Comparison of ENCODE assay signal across 10 cellular contexts in the genomic region with DNA sequence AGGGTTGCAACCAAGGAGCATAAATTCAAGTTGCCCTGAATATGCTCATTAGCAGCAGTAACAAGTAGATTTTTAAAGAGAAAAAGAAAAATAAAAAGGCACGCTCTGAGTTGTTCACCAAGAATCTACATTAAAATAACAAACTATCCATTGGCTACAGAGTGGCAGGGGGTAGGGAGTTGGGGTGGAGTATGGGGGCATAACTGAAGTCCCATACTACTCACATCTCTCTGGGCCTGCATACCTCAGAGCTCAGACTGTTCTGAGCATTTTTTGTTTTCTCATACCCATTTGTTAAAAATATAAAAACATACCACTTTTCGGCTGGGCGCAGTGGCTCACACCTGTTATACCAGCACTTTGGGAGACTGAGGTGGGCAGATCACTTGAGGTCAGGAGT. TPM values are rescaled to one million over a fixed set of nuclear protein-coding genes. Genes with fewer than 3 reads are reported as not detected.
DNase-seq lines count a peak whose midpoint lies in the region; ATAC-seq and TF ChIP-seq lines count a peak whose summit lies in the region.
"Had no signal": no experiment of that assay in that cellular context is flagged by ENCODE, and none has a peak within 500 bp of the region (broad histone marks: within the 10 kb centered on the region; RNA-seq: fewer than 3 reads in every experiment).

No MANE protein-coding gene starts in this region.

- no peak overlapping the region for H2BK12ac ChIP-seq in H9 (ENCODE audit: insufficient read length, low read depth, low read length)

- H3K27me3 ChIP-seq in H9 (ENCODE audit: insufficient read depth, low read length) (no peaks in the 10 kb centered on the region), HUES48 (ENCODE audit: control insufficient read depth, insufficient read depth, low read length) (no peaks in the 10 kb centered on the region), spleen (replicated peaks in 1 of 7) (no peaks in the 10 kb centered on the region)

- WGBS in H9 (ENCODE audit: extremely low coverage, insufficient read length, low lambda C conversion rate): no CpG with 5 or more reads among the region's 3 CpGs
- 92 to 97% (median 96%) methylated on average over 3 of the region's 3 CpGs for WGBS in spleen, 5 donors

- no peak for TF ChIP-seq POLR2A in spleen (IDR thresholded peaks at IDR 0.05)

- H3K4me3 Mint-ChIP-seq in H9 (no peak overlapping the region; a peak in 1 of 5 replicates), WTC11 (no peak overlapping the region)
- H3K4me3 Mint-ChIP-seq: CD4-positive, alpha-beta memory T cell had no signal

- POLR2A ChIA-PET in WTC11 (lab: Charles Lee): interaction anchor here (0.6 kb wide), 1 partner anchor 257 kb away, joined by 4 read pairs; no protein-coding TSS in a partner anchor

- H4K8ac ChIP-seq in H9 (replicated peaks; ENCODE audit: insufficient read length, low read depth, low read length): no peak overlapping the region

- H2AFZ ChIP-seq in H9 (ENCODE audit: low read length): no peak overlapping the region

- no peak overlapping the region for H3K4me2 ChIP-seq in H9 (ENCODE audit: insufficient read depth, insufficient read length, low read length)

- H3K36me3 ChIP-seq in HUES48 (ENCODE audit: control insufficient read depth, insufficient read depth, low read length): no peaks in the 10 kb centered on the region
- H3K36me3 ChIP-seq in spleen: no peaks in the 10 kb centered on the region

- no peak overlapping the region for H2BK20ac ChIP-seq in H9 (ENCODE audit: low read depth, low read length, poor library complexity, severe bottlenecking)

- no peak overlapping the region for H3K23ac ChIP-seq in H9 (ENCODE audit: insufficient read length, low read depth, low read length)

- H2BK120ac ChIP-seq in H9 (ENCODE audit: low read depth, low read length, poor library complexity, severe bottlenecking): no peak overlapping the region

- H3K4me1 ChIP-seq in H9 (ENCODE audit: insufficient read depth, low read length) (no peaks in the 10 kb centered on the region), HUES48 (ENCODE audit: control insufficient read depth, insufficient read depth, low read length) (peaks cover 19% of the 10 kb centered on the region), spleen (peaks cover 0 to 42% (median 2%) of the 10 kb centered on the region in 6 donors)

- CTCF ChIA-PET in WTC11 (lab: Charles Lee): interaction anchor here (1.0 to 3.6 kb wide), 6 partner anchors 25 to 520 kb away, joined by 3 to 18 read pairs (median 4); partner anchors contain the start of genes MBD5 and ORC4

- no peak overlapping the region for H3K56ac ChIP-seq in H9 (ENCODE audit: insufficient read length, low read depth, low read length)

- no peak overlapping the region for H4K91ac ChIP-seq in H9 (ENCODE audit: insufficient read length, low read depth, low read length)

- no peak overlapping the region for H3T11ph ChIP-seq in H9 (ENCODE audit: low read length)

- H3K4ac ChIP-seq in H9 (ENCODE audit: low read depth, low read length): no peak overlapping the region

- H4K5ac ChIP-seq in H9 (ENCODE audit: insufficient read length, low read depth, low read length): no peak overlapping the region

- H3K27ac ChIP-seq in H9 (ENCODE audit: insufficient read length, low read depth, low read length): no peak overlapping the region
- peak overlapping the region; percentile 6 for H3K27ac ChIP-seq in HUES48 (ENCODE audit: low read depth, low read length)
- H3K27ac ChIP-seq in spleen: no peak overlapping the region

- H3K9ac ChIP-seq in H9 (ENCODE audit: extremely low read depth, insufficient read length, low read length) (no peak overlapping the region), HUES48 (ENCODE audit: low read depth, low read length) (no peak overlapping the region)

- no peak overlapping the region for H2AK5ac ChIP-seq in H9 (ENCODE audit: insufficient read length, low read length)

- H3K14ac ChIP-seq in H9 (ENCODE audit: insufficient read depth, low read length): no peak overlapping the region

- TF ChIP-seq CTCF in H9 (conservative IDR thresholded peaks at IDR 0.05): no peak
- no peak for TF ChIP-seq CTCF in WTC11 (IDR thresholded peaks at IDR 0.05)
- no peak for TF ChIP-seq CTCF in spleen (IDR thresholded peaks at IDR 0.05 in 8 of 11, conservative IDR thresholded peaks at IDR 0.05 in 3 of 11)

- H3K4me3 ChIP-seq in HUES48 (ENCODE audit: low read depth, low read length) (no peak overlapping the region), spleen (no peak overlapping the region)
- H3K4me3 ChIP-seq: GM12878 had no signal

- H3K9me3 Mint-ChIP-seq in H9: 0 out of 5 replicates have a peak, but pooled peaks cover 0 to under 1% of the 10 kb centered on the region in 2 experiments
- no peaks in the 10 kb centered on the region for H3K9me3 Mint-ChIP-seq in WTC11
- H3K9me3 Mint-ChIP-seq: CD4-positive, alpha-beta memory T cell had no signal

- H3K27me3 Mint-ChIP-seq in H9 (ENCODE audit: low read depth) (no peaks in the 10 kb centered on the region), WTC11 (ENCODE audit: low read depth) (no peaks in the 10 kb centered on the region)
- H3K27me3 Mint-ChIP-seq: CD4-positive, alpha-beta memory T cell had no signal

- H3K9me3 ChIP-seq in H9 (ENCODE audit: control insufficient read depth, low read depth, low read length): no peaks in the 10 kb centered on the region
- no peaks in the 10 kb centered on the region for H3K9me3 ChIP-seq in HUES48 (ENCODE audit: control insufficient read depth, insufficient read depth, low read length)
- H3K9me3 ChIP-seq in spleen: no peaks in the 10 kb centered on the region

- H3K79me2 ChIP-seq in H9 (ENCODE audit: insufficient read depth, low read length): peaks cover 10% of the 10 kb centered on the region; the same call in 1 of the 2 replicates

- intact Hi-C loops in spleen (cut with DNase I; ENCODE audit: low total_unique reads): no loop called here

- H3K36me3 Mint-ChIP-seq in H9 (ENCODE audit: insufficient read depth in 1 of 3, low read depth in 3 of 3) (peaks cover 0 to 3% (median under 1%) of the 10 kb centered on the region in 3 experiments; a peak in 3 of 7 replicates), WTC11 (peaks cover under 1% of the 10 kb centered on the region; the same call in 1 of the 2 replicates)

- ATAC-seq in WTC11 (peak; percentile 41; the same call in 1 of the 2 replicates), left lobe of liver (no peak)

- no peak overlapping the region for H3K18ac ChIP-seq in H9 (ENCODE audit: insufficient read length, low read depth, low read length)

- H3K79me1 ChIP-seq in H9 (ENCODE audit: insufficient read depth, low read depth, low read length, poor library complexity, severe bottlenecking): peaks cover 3% of the 10 kb centered on the region

- H3K23me2 ChIP-seq in H9 (ENCODE audit: insufficient read length, low read depth, low read length, poor library complexity, severe bottlenecking): no peaks in the 10 kb centered on the region

- H3K4me1 Mint-ChIP-seq in H9 (peaks cover 16 to 17% of the 10 kb centered on the region in 2 experiments), WTC11 (peaks cover 29% of the 10 kb centered on the region)

- no peak overlapping the region for H2BK5ac ChIP-seq in H9 (ENCODE audit: insufficient read length, low read length)

- H3K27ac Mint-ChIP-seq in H9 (peak overlapping the region; percentile 48 to 87 (median 77); a peak in 1 of 7 replicates), WTC11 (peak overlapping the region; percentile 4)
- H3K27ac Mint-ChIP-seq: CD4-positive, alpha-beta memory T cell had no signal

- no peaks in the 10 kb centered on the region for H4K20me1 ChIP-seq in H9 (ENCODE audit: control insufficient read depth, insufficient read depth, insufficient read length)

- no peak for DNase-seq in H9
- no peak for DNase-seq in WTC11 (ENCODE audit: low spot score)
- DNase-seq in stimulated activated CD4-positive, alpha-beta T cell treated with anti-CD3 and anti-CD28 coated beads, Interleukin-4, amount 100 ng/mL, for 24 hours: no peak
- DNase-seq in spleen: no peak
- no peak for DNase-seq in left lobe of liver (ENCODE audit: low spot score)
- DNase-seq: DND-41, GOT3 had no signal

- H2BK15ac ChIP-seq in H9 (ENCODE audit: low read depth, low read length): no peak overlapping the region

TF ChIP-seq in WTC11, 78 proteins besides CTCF, POLR2A, EP300 and RAD21:
- no peak for TF ChIP-seq FOXP1 (CRISPR knock-in tag; IDR thresholded peaks at IDR 0.05; ENCODE audit: borderline replicate concordance)
- TF ChIP-seq ZNF121 (CRISPR knock-in tag; IDR thresholded peaks at IDR 0.05): no peak
- no peak for TF ChIP-seq CBFB (CRISPR knock-in tag; IDR thresholded peaks at IDR 0.05; ENCODE audit: low read depth)
- TF ChIP-seq ESRRA (CRISPR knock-in tag; IDR thresholded peaks at IDR 0.05; ENCODE audit: borderline replicate concordance): no peak
- no peak for TF ChIP-seq E2F4 (CRISPR knock-in tag; IDR thresholded peaks at IDR 0.05; ENCODE audit: borderline replicate concordance, low read depth)
TF ChIP-seq in WTC11: peak in this region for 0.

RNA-seq across cellular contexts. Expression of gene ORC4, which starts 31.4 kb away (rescaled TPM):
- 66.0 and 72.9 TPM in 2 replicates for total RNA-seq in H9 (2021)
- 56.4 to 60.9 TPM (median 57.9 TPM) in 3 replicates for total RNA-seq in WTC11 (2021)
- total RNA-seq in spleen: 10 to 100 TPM; 36.1 to 72.6 (median 43.3) TPM
- polyA plus RNA-seq in spleen: 10 to 100 TPM in 2 of 3 donors, 1 to 10 TPM in 1; 7.3 to 10.6 (median 10.3) TPM
- 16.2 TPM for total RNA-seq in left lobe of liver

RNA-seq across cellular contexts. Expression of gene MBD5, which starts 31.8 kb away (rescaled TPM):
- total RNA-seq in H9 (2021) (22.1 and 23.1 TPM in 2 replicates), WTC11 (2021) (27.7 to 33.7 TPM (median 31.4 TPM) in 3 replicates), spleen (10 to 100 TPM; 52.7 to 84.5 (median 78.1) TPM), left lobe of liver (9.8 TPM)
- polyA plus RNA-seq in spleen: 1 to 10 TPM; 5.7 to 6.8 (median 6.0) TPM
